ENCODE assay signal across 11 cellular contexts in genomic region chr10:112985701-112986510, GRCh38. TPM values are rescaled to one million over a fixed set of nuclear protein-coding genes. Genes with fewer than 3 reads are reported as not detected.
DNase-seq lines count a peak whose midpoint lies in the region; ATAC-seq and TF ChIP-seq lines count a peak whose summit lies in the region.
"Had no signal": no experiment of that assay in that cellular context is flagged by ENCODE, and none has a peak within 500 bp of the region (broad histone marks: within the 10 kb centered on the region; RNA-seq: fewer than 3 reads in every experiment).

No MANE protein-coding gene starts in this region.

- H3K27me3 ChIP-seq in OCI-LY3 (ENCODE audit: low read depth, low read length): peaks cover 58% of the 10 kb centered on the region
- no peaks in the 10 kb centered on the region for H3K27me3 ChIP-seq in foreskin keratinocyte
- no peaks in the 10 kb centered on the region for H3K27me3 ChIP-seq in stomach smooth muscle (ENCODE audit: control insufficient read depth in 1 of 2, insufficient read depth in 2 of 2, low read length in 2 of 2)
- H3K27me3 ChIP-seq: body of pancreas had no signal

- H3K27me3 Mint-ChIP-seq in activated T-cell treated with anti-CD3 and anti-CD28 coated beads, Interleukin-2, amount 50 U/mL, for 4 hours (ENCODE audit: low read depth): peaks cover 56% of the 10 kb centered on the region

- TF ChIP-seq CTCF in OCI-LY3 (IDR thresholded peaks at IDR 0.05; ENCODE audit: low read depth, low read length): no peak
- TF ChIP-seq CTCF in foreskin keratinocyte (conservative IDR thresholded peaks at IDR 0.05): no peak

- peak; percentile 75 to 76 for ATAC-seq in activated T-cell treated with anti-CD3 and anti-CD28 coated beads, Interleukin-2, amount 50 U/mL, for 4 hours
- ATAC-seq in foreskin keratinocyte (peak; percentile 23), HG03280 (IDR thresholded peaks at IDR 0.05; ENCODE audit: unreplicated experiment) (no peak)
- ATAC-seq: body of pancreas had no signal

- H3K36me3 ChIP-seq in OCI-LY3 (replicated peaks; ENCODE audit: low read depth, low read length) (no peaks in the 10 kb centered on the region), stomach smooth muscle (ENCODE audit: control insufficient read depth in 2 of 2, insufficient read depth in 2 of 2, low read length in 2 of 2) (no peaks in the 10 kb centered on the region)

- H3K4me3 Mint-ChIP-seq in activated T-cell treated with anti-CD3 and anti-CD28 coated beads, Interleukin-2, amount 50 U/mL, for 4 hours: no peak overlapping the region
- H3K4me3 Mint-ChIP-seq: CD4-positive, CD25-positive, alpha-beta regulatory T cell; neural crest cell had no signal

- H3K27ac ChIP-seq in OCI-LY3 (ENCODE audit: low read length) (no peak overlapping the region), foreskin keratinocyte (peak overlapping the region; percentile 22), stomach smooth muscle (ENCODE audit: low read length) (no peak overlapping the region)

- H3K79me2 ChIP-seq in OCI-LY3 (ENCODE audit: low read length): no peaks in the 10 kb centered on the region

- H3K4me3 ChIP-seq in OCI-LY3 (ENCODE audit: low read length) (no peak overlapping the region), stomach smooth muscle (ENCODE audit: low read length in 2 of 2) (peak overlapping the region; percentile 44 to 47)
- H3K4me3 ChIP-seq: body of pancreas had no signal

- H3K4me2 ChIP-seq in OCI-LY3 (ENCODE audit: low read length): peak overlapping the region; percentile 13; the same call in 1 of the 2 replicates

- peaks cover 56% of the 10 kb centered on the region for H4K20me1 ChIP-seq in OCI-LY3 (ENCODE audit: insufficient read depth, low read length)

- H2AFZ ChIP-seq in OCI-LY3 (ENCODE audit: low read depth, low read length): no peak overlapping the region

- H3K9me3 Mint-ChIP-seq in activated T-cell treated with anti-CD3 and anti-CD28 coated beads, Interleukin-2, amount 50 U/mL, for 4 hours: no peaks in the 10 kb centered on the region
- H3K9me3 Mint-ChIP-seq: neural crest cell had no signal

- peaks cover 28% of the 10 kb centered on the region for H3K4me1 Mint-ChIP-seq in activated T-cell treated with anti-CD3 and anti-CD28 coated beads, Interleukin-2, amount 50 U/mL, for 4 hours (ENCODE audit: low read depth)

- DNase-seq in activated T-cell treated with anti-CD3 and anti-CD28 coated beads, Interleukin-2, amount 50 U/mL, for 4 hours: no peak
- no peak for DNase-seq in activated T-cell treated with anti-CD3 and anti-CD28 coated beads, Interleukin-2, amount 50 U/mL, for 1 hour
- peak in 1 of 2 donors; percentile 18 for DNase-seq in foreskin keratinocyte
- no peak for DNase-seq in 8988T
- DNase-seq in DMS53 (lab: John Stamatoyannopoulos, UW): no peak
- DNase-seq: CD4-positive, CD25-positive, alpha-beta regulatory T cell had no signal

- H3K36me3 Mint-ChIP-seq in activated T-cell treated with anti-CD3 and anti-CD28 coated beads, Interleukin-2, amount 50 U/mL, for 4 hours (ENCODE audit: insufficient read depth): peaks cover 5% of the 10 kb centered on the region
- H3K36me3 Mint-ChIP-seq: CD4-positive, CD25-positive, alpha-beta regulatory T cell had no signal

- H3K9ac ChIP-seq in OCI-LY3 (ENCODE audit: low read length) (no peak overlapping the region), stomach smooth muscle (ENCODE audit: low read length in 2 of 2) (no peak overlapping the region)

- no peaks in the 10 kb centered on the region for H3K9me3 ChIP-seq in OCI-LY3 (ENCODE audit: insufficient read depth, low read length)
- H3K9me3 ChIP-seq in stomach smooth muscle (ENCODE audit: control insufficient read depth in 2 of 2, low read length in 2 of 2): no peaks in the 10 kb centered on the region
- H3K9me3 ChIP-seq: body of pancreas had no signal

- H3K4me1 ChIP-seq in OCI-LY3 (ENCODE audit: low read length): peaks cover 23% of the 10 kb centered on the region
- H3K4me1 ChIP-seq in foreskin keratinocyte: peaks cover 25% of the 10 kb centered on the region
- peaks cover 46% of the 10 kb centered on the region for H3K4me1 ChIP-seq in stomach smooth muscle (ENCODE audit: control insufficient read depth, insufficient read depth, low read length)

RNA-seq across cellular contexts. Expression of gene TCF7L2, which starts 35.9 kb away (rescaled TPM):
- 1 to 10 TPM in 1 of 3 donors, under 1 TPM in 2; 0.76 to 1.9 (median 0.90) TPM for total RNA-seq in activated T-cell treated with anti-CD3 and anti-CD28 coated beads, Interleukin-2, amount 50 U/mL, for 4 hours
- total RNA-seq in foreskin keratinocyte: 4.7 and 5.1 TPM in 2 replicates
- polyA plus RNA-seq in foreskin keratinocyte: 2.4 and 2.6 TPM in 2 replicates
